11 cellular contexts compared by ENCODE assay signal in the genomic region with DNA sequence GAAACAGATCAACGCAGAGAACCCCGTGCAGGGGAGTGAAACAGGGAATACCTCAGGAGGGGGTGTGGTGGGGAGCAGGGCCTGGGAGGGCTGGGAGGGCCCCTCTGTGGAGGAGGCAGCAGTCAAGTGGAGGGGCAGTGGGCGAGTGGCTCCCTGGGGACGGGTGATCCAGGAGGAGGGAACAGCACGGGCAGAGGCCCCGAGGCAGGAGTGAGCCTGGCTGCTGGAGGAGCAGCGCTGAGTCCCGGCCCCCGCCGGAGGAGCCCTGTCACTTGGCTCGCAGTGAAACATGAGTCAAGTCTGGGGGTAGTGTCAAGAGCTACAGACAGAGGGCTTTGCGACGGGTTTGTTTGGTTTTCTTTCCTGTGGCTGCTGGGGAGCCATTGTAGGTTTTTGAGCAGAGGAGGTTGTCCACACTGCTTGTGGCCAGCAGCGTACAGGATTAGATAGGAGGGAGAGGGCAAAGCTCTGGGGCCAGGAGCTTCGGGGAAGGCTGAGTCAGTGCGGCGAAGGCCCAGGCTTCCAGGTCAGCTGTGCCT.
DNase-seq lines count a peak whose midpoint lies in the region; ATAC-seq, FAIRE-seq and TF ChIP-seq lines count a peak whose summit lies in the region.
"Had no signal": no experiment of that assay in that cellular context is flagged by ENCODE, and none has a peak within 500 bp of the region (broad histone marks: within the 10 kb centered on the region; RNA-seq: fewer than 3 reads in every experiment).

No MANE protein-coding gene starts in this region.

- no peaks in the 10 kb centered on the region for H3K79me2 ChIP-seq in trophoblast cell (ENCODE audit: control insufficient read depth, insufficient read depth, low read length, poor library complexity)

- peak overlapping the region; percentile 53 for H2BK120ac ChIP-seq in trophoblast cell (ENCODE audit: insufficient read depth, low read length, poor library complexity)

- no peak overlapping the region for H3K9ac ChIP-seq in trophoblast cell (ENCODE audit: low read length)
- H3K9ac ChIP-seq in kidney (ENCODE audit: low read length in 2 of 2), result no peak overlapping the region

- H2AFZ ChIP-seq in trophoblast cell (ENCODE audit: insufficient read depth, low read length, poor library complexity), result no peak overlapping the region

- FAIRE-seq in kidney (lab: Jason Lieb, UNC), result no peak

- H4K91ac ChIP-seq in trophoblast cell (ENCODE audit: low read depth, low read length), result peak overlapping the region; percentile 55

- H2BK5ac ChIP-seq in trophoblast cell (ENCODE audit: low read depth, low read length, poor library complexity), result no peak overlapping the region

- H3K27me3 ChIP-seq in trophoblast cell (ENCODE audit: insufficient read depth, low read length), result no peaks in the 10 kb centered on the region
- H3K27me3 ChIP-seq: dorsolateral prefrontal cortex had no signal

- no peak overlapping the region for H4K12ac ChIP-seq in trophoblast cell (ENCODE audit: low read depth, low read length)

- in situ Hi-C loops in GM13977 (cut with MboI; ENCODE audit: low pct_unique_long_range_greater_than_20kb, low sequenced_read_pairs, unreplicated experiment) (no loop called here), astrocyte of the spinal cord (cut with HindIII; ENCODE audit: low sequenced_read_pairs) (no loop called here)

- H3K36me3 ChIP-seq in trophoblast cell (ENCODE audit: control insufficient read depth in 1 of 2, insufficient read depth in 2 of 2, low read length in 2 of 2) (no peaks in the 10 kb centered on the region), kidney (ENCODE audit: control insufficient read depth in 1 of 2, insufficient read depth in 2 of 2, low read length in 2 of 2) (no peaks in the 10 kb centered on the region)

- peak overlapping the region; percentile 16 for H2AK5ac ChIP-seq in trophoblast cell (ENCODE audit: low read length)

- DNase-seq in GM13977 (ENCODE audit: low spot score) (peak; percentile 66), astrocyte of the spinal cord (ENCODE audit: low read depth, low spot score) (peak; percentile 73), trophoblast cell (no peak), kidney (no peak), activated gamma-delta T cell (lab: John Stamatoyannopoulos, UW) (no peak)
- DNase-seq: Kasumi-1 had no signal

- H3K4me3 ChIP-seq in astrocyte of the spinal cord (ENCODE audit: low read depth, low read length), result no peak overlapping the region
- H3K4me3 ChIP-seq in trophoblast cell (ENCODE audit: low read depth, low read length), result no peak overlapping the region
- H3K4me3 ChIP-seq in kidney (ENCODE audit: low read length in 2 of 2), result no peak overlapping the region
- H3K4me3 ChIP-seq: dorsolateral prefrontal cortex had no signal

- H3K4me2 ChIP-seq in trophoblast cell (ENCODE audit: low read length), result no peak overlapping the region

- peak; percentile 5 for ATAC-seq in HG03457 (IDR thresholded peaks at IDR 0.05; ENCODE audit: unreplicated experiment)
- ATAC-seq in GM18517 (IDR thresholded peaks at IDR 0.05; ENCODE audit: unreplicated experiment), result no peak
- ATAC-seq in GM21390 (IDR thresholded peaks at IDR 0.05; ENCODE audit: unreplicated experiment), result no peak

- H3K18ac ChIP-seq in trophoblast cell (ENCODE audit: low read length), result peak overlapping the region; percentile 60

- H3K4ac ChIP-seq in trophoblast cell (ENCODE audit: low read depth, low read length), result peak overlapping the region; percentile 39

- no peak overlapping the region for H3K23ac ChIP-seq in trophoblast cell (ENCODE audit: low read length)

- H3K9me3 ChIP-seq in trophoblast cell (ENCODE audit: insufficient read depth, low read depth, low read length), result peaks cover 2% of the 10 kb centered on the region
- H3K9me3 ChIP-seq in kidney (ENCODE audit: control insufficient read depth in 1 of 2, low read length in 2 of 2), result no peaks in the 10 kb centered on the region

- H2BK12ac ChIP-seq in trophoblast cell (ENCODE audit: low read length), result peak overlapping the region; percentile 63

- no CpG with 5 or more reads among the region's 17 CpGs for WGBS in trophoblast cell (ENCODE audit: extremely low coverage, insufficient coverage, insufficient read length)

- no peak overlapping the region for H4K8ac ChIP-seq in trophoblast cell (ENCODE audit: low read depth, low read length)

- H3K4me1 ChIP-seq in trophoblast cell (ENCODE audit: control insufficient read depth in 1 of 2, insufficient read depth in 2 of 2, low read length in 2 of 2) (peaks cover 11 to 13% of the 10 kb centered on the region in 2 experiments), kidney (ENCODE audit: control insufficient read depth in 1 of 2, insufficient read depth in 1 of 2, low read depth in 1 of 2, low read length in 2 of 2) (peaks cover 7 to 12% of the 10 kb centered on the region in 2 donors)

- peaks cover 6% of the 10 kb centered on the region for H3K79me1 ChIP-seq in trophoblast cell (ENCODE audit: low read length)

- H3K27ac ChIP-seq in trophoblast cell (ENCODE audit: low read depth, low read length) (peak overlapping the region; percentile 35), kidney (ENCODE audit: low read depth in 2 of 2, low read length in 2 of 2) (no peak overlapping the region)
- H3K27ac ChIP-seq: VCaP had no signal

- TF ChIP-seq CTCF in GM13977 (IDR thresholded peaks at IDR 0.05; ENCODE audit: extremely low read depth, insufficient read depth, missing control alignments) (no peak), astrocyte of the spinal cord (IDR thresholded peaks at IDR 0.05; ENCODE audit: low read depth, low read length) (peak; percentile 31), kidney (IDR thresholded peaks at IDR 0.05; ENCODE audit: borderline replicate concordance, extremely low read depth, insufficient read depth) (no peak)

- peak overlapping the region; percentile 13 for H3K14ac ChIP-seq in trophoblast cell (ENCODE audit: low read length)

- intact Hi-C loops in kidney (cut with DNase I), result no loop called here

Comparison
In these comparisons a context has a peak if more than half of its experiments do, and no peak if none do; other contexts are left out.
1. DNase-seq: peak in GM13977 (single experiment) and astrocyte of the spinal cord (single experiment); none in trophoblast cell (0 of 2), kidney (single experiment) and activated gamma-delta T cell (single experiment).